Comparison of ENCODE assay signal across 24 cellular contexts in the genomic region with DNA sequence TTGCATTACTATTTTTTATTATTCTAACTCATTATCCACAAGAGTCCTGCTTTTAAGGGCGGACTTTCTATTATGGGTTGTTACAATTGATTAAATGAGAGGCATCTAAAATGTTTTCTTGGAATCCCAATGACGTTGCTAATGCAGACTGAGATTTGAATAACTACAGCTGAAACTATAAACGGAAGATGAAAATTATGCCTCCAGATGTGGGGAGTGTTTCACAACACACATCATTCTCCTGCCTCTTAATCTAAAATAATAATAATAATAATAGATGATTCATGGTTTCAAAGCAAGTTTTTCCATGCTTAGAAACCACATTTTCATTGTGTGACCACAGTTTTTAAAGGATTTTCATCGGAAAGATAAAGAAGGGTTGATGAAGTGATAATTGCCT.
A peak's percentile ranks its signal among the peaks of the same experiment; 100 is the strongest.
DNase-seq lines count a peak whose midpoint lies in the region; ATAC-seq and TF ChIP-seq lines count a peak whose summit lies in the region.
"Had no signal": no experiment of that assay in that cellular context is flagged by ENCODE, and none has a peak within 500 bp of the region (broad histone marks: within the 10 kb centered on the region; RNA-seq: fewer than 3 reads in every experiment).

No MANE protein-coding gene starts in this region.

- H3K9me3 Mint-ChIP-seq in activated T-cell treated with anti-CD3 and anti-CD28 coated beads, Interleukin-2, amount 50 U/mL, for 24 hours: no peaks in the 10 kb centered on the region

- ATAC-seq in GM18505 (IDR thresholded peaks at IDR 0.05; ENCODE audit: unreplicated experiment): no peak
- ATAC-seq: GM12878 had no signal

- TF ChIP-seq POLR2A in GM18505 (IDR thresholded peaks at IDR 0.05; ENCODE audit: borderline replicate concordance, extremely low read depth, insufficient read depth, insufficient read length): no peak

- peaks cover 12% of the 10 kb centered on the region for H3K27me3 Mint-ChIP-seq in activated T-cell treated with anti-CD3 and anti-CD28 coated beads, Interleukin-2, amount 50 U/mL, for 24 hours

- H3K27ac Mint-ChIP-seq in activated T-cell treated with anti-CD3 and anti-CD28 coated beads, Interleukin-2, amount 50 U/mL, for 24 hours: no peak overlapping the region
- H3K27ac Mint-ChIP-seq: CD4-positive, alpha-beta memory T cell had no signal

- DNase-seq in SK-N-MC (ENCODE audit: low read depth, low spot score) (peak; percentile 44), choroid plexus epithelial cell (ENCODE audit: low read depth) (peak; percentile 14), fibroblast of the aortic adventitia (ENCODE audit: low read depth) (peak; percentile 13), stromal cell of bone marrow (ENCODE audit: low read depth) (peak; percentile 33)
- DNase-seq in activated T-cell treated with anti-CD3 and anti-CD28 coated beads, Interleukin-2, amount 50 U/mL, for 24 hours: no peak
- DNase-seq in central memory CD4-positive, alpha-beta T cell: no peak
- DNase-seq: ACHN; Caco-2; CD4-positive, alpha-beta memory T cell; DMS 273 treated with DMSO at 0.1 percent for 48 hours; DND-41; Kasumi-1; MM.1S; NCI-H1048; NCI-H1417 treated with DMSO at 0.1 percent for 48 hours; NCI-H187 treated with DMSO at 0.1 percent for 48 hours; NCI-H2107; NCI-H446 treated with DMSO at 0.1 percent for 48 hours; NCI-H526 treated with DMSO at 0.1 percent for 48 hours; Peyer's patch; SJCRH30 had no signal

- no peaks in the 10 kb centered on the region for H3K4me1 Mint-ChIP-seq in activated T-cell treated with anti-CD3 and anti-CD28 coated beads, Interleukin-2, amount 50 U/mL, for 24 hours (ENCODE audit: low read depth)
- H3K4me1 Mint-ChIP-seq: CD4-positive, alpha-beta memory T cell had no signal

- no peak overlapping the region for H3K4me3 Mint-ChIP-seq in activated T-cell treated with anti-CD3 and anti-CD28 coated beads, Interleukin-2, amount 50 U/mL, for 24 hours
- H3K4me3 Mint-ChIP-seq: CD4-positive, alpha-beta memory T cell had no signal

- no peak for TF ChIP-seq CTCF in choroid plexus epithelial cell (conservative IDR thresholded peaks at IDR 0.05; ENCODE audit: low read depth, low read length)
- TF ChIP-seq CTCF in fibroblast of the aortic adventitia (IDR thresholded peaks at IDR 0.05; ENCODE audit: insufficient read depth, low read length): no peak

- H3K4me3 ChIP-seq in SK-N-MC (no peak overlapping the region), choroid plexus epithelial cell (ENCODE audit: low read depth, low read length) (no peak overlapping the region), fibroblast of the aortic adventitia (ENCODE audit: low read depth, low read length) (no peak overlapping the region)
- H3K4me3 ChIP-seq: BLaER1, GM12878, Peyer's patch, SJCRH30 had no signal

- H3K36me3 Mint-ChIP-seq in activated T-cell treated with anti-CD3 and anti-CD28 coated beads, Interleukin-2, amount 50 U/mL, for 24 hours (ENCODE audit: low read depth): no peaks in the 10 kb centered on the region
- H3K36me3 Mint-ChIP-seq: CD4-positive, alpha-beta memory T cell had no signal

- H3K9ac ChIP-seq in SK-N-MC (ENCODE audit: insufficient read length): no peak overlapping the region
- H3K9ac ChIP-seq: BLaER1 had no signal

- no peak overlapping the region for H3K27ac ChIP-seq in SK-N-MC
- H3K27ac ChIP-seq: BLaER1, Peyer's patch, SJCRH30 had no signal

- no peaks in the 10 kb centered on the region for H3K36me3 ChIP-seq in SK-N-MC (ENCODE audit: insufficient read depth, low read length)
- H3K36me3 ChIP-seq: BLaER1, Peyer's patch, SJCRH30 had no signal

- H3K9me3 ChIP-seq in SK-N-MC (ENCODE audit: low read depth, low read length): no peaks in the 10 kb centered on the region
- H3K9me3 ChIP-seq: Caco-2, SJCRH30 had no signal

Comparison
In these comparisons a context has a peak if more than half of its experiments do, and no peak if none do; other contexts are left out.
1. DNase-seq: peak in SK-N-MC (single experiment), choroid plexus epithelial cell (single experiment), fibroblast of the aortic adventitia (single experiment) and stromal cell of bone marrow (single experiment); none in activated T-cell treated with anti-CD3 and anti-CD28 coated beads, Interleukin-2, amount 50 U/mL, for 24 hours (single experiment) and central memory CD4-positive, alpha-beta T cell (single experiment).